ENCODE assay signal across 18 cellular contexts in genomic region chr14:105495101-105495989, GRCh38. TPM values are rescaled to one million over a fixed set of nuclear protein-coding genes. Genes with fewer than 3 reads are reported as not detected.
DNase-seq lines count a peak whose midpoint lies in the region; ATAC-seq and TF ChIP-seq lines count a peak whose summit lies in the region.
"Had no signal": no experiment of that assay in that cellular context is flagged by ENCODE, and none has a peak within 500 bp of the region (broad histone marks: within the 10 kb centered on the region; RNA-seq: fewer than 3 reads in every experiment).

No MANE protein-coding gene starts in this region.

- TF ChIP-seq CTCF in right lobe of liver (IDR thresholded peaks at IDR 0.05) (no peak), upper lobe of left lung (IDR thresholded peaks at IDR 0.05) (no peak)

- no peaks in the 10 kb centered on the region for H3K9me3 ChIP-seq in right lobe of liver
- no peaks in the 10 kb centered on the region for H3K9me3 ChIP-seq in upper lobe of left lung
- H3K9me3 ChIP-seq: HAP-1 had no signal

- peak; percentile 9 for DNase-seq in activated naive CD4-positive, alpha-beta T cell treated with anti-CD3 and anti-CD28 coated beads, Interleukin-2, amount 50 U/mL, for 16 hours
- no peak for DNase-seq in activated naive CD4-positive, alpha-beta T cell (lab: John Stamatoyannopoulos, UW)
- DNase-seq in cerebellum (ENCODE audit: low spot score) (peak; percentile 75), right lobe of liver (peak; percentile 75 to 96 (median 94)), upper lobe of left lung (peak; percentile 18 to 85), NCI-H2196 treated with DMSO at 0.1 percent for 48 hours (lab: John Stamatoyannopoulos, UW; ENCODE audit: unreplicated experiment) (no peak)
- DNase-seq in effector CD8-positive, alpha-beta T cell (lab: John Stamatoyannopoulos, UW) = no peak
- DNase-seq: activated CD4-positive, alpha-beta memory T cell treated with anti-CD3 and anti-CD28 coated beads, Interleukin-2, amount 10 ng/mL, durations not matched to agents 7 days and 5 days; DMS53; effector CD4-positive, alpha-beta T cell; NCI-H146; NCI-H2227 treated with DMSO at 0.1 percent for 48 hours; occipital lobe; RPMI8226 had no signal

- WGBS in right lobe of liver (ENCODE audit: insufficient coverage, low coverage, low lambda C conversion rate, missing lambda C conversion rate) = 40% methylated on average over 2 of the region's 18 CpGs
- 95 to 97% methylated on average over 6 to 16 of the region's 18 CpGs for WGBS in upper lobe of left lung, 2 donors

- peak; percentile 5 to 33 (median 24) for ATAC-seq in right lobe of liver
- ATAC-seq in upper lobe of left lung (ENCODE audit: low FRiP score in 2 of 2) = no peak
- ATAC-seq in GM19395 (IDR thresholded peaks at IDR 0.05; ENCODE audit: unreplicated experiment) = no peak
- ATAC-seq: activated T-cell treated with anti-CD3 and anti-CD28 coated beads, Interleukin-2, amount 50 U/mL, for 72 hours; stimulated activated effector memory CD8-positive, alpha-beta T cell treated with anti-CD3 and anti-CD28 coated beads, Interleukin-12 subunit alpha, Interleukin-12 subunit beta, amount 100 ng/mL, for 72 hours had no signal

- no peaks in the 10 kb centered on the region for H3K27me3 ChIP-seq in right lobe of liver
- no peaks in the 10 kb centered on the region for H3K27me3 ChIP-seq in upper lobe of left lung

- no peak for TF ChIP-seq EP300 in upper lobe of left lung (IDR thresholded peaks at IDR 0.05)

- H3K4me1 ChIP-seq in right lobe of liver = peaks cover 0 to 47% (median 23%) of the 10 kb centered on the region in 4 donors
- H3K4me1 ChIP-seq in upper lobe of left lung = peaks cover 6 to 11% (median 8%) of the 10 kb centered on the region in 4 donors
- H3K4me1 ChIP-seq: HAP-1 had no signal

- H3K27ac ChIP-seq in right lobe of liver = peak overlapping the region; percentile 47 to 97 (median 88)
- H3K27ac ChIP-seq in upper lobe of left lung = no peak overlapping the region

- peak overlapping the region in 2 of 3 donors; percentile 38 to 50 for H3K4me3 ChIP-seq in right lobe of liver
- no peak overlapping the region for H3K4me3 ChIP-seq in upper lobe of left lung
- H3K4me3 ChIP-seq: HAP-1 had no signal

- no peak for TF ChIP-seq POLR2A in right lobe of liver (IDR thresholded peaks at IDR 0.05)
- no peak for TF ChIP-seq POLR2A in upper lobe of left lung (IDR thresholded peaks at IDR 0.05)

- intact Hi-C loops in right lobe of liver (cut with DNase I) = no loop called here

- peaks cover 0 to 3% (median 0%) of the 10 kb centered on the region in 4 donors for H3K36me3 ChIP-seq in right lobe of liver
- peaks cover 0 to 14% (median 5%) of the 10 kb centered on the region in 4 donors for H3K36me3 ChIP-seq in upper lobe of left lung

RNA-seq across cellular contexts. Expression of gene TEDC1, which starts 4.3 kb away (rescaled TPM):
- total RNA-seq in cerebellum (6.8 TPM), right lobe of liver (1 to 10 TPM; 2.2 to 8.1 (median 3.9) TPM), upper lobe of left lung (10 to 100 TPM; 13.8 to 38.5 (median 17.4) TPM)

RNA-seq across cellular contexts. Expression of gene CRIP1, which starts 8.7 kb away (rescaled TPM):
- 0.73 TPM for total RNA-seq in cerebellum
- 1 to 10 TPM in 5 of 6 experiments, under 1 TPM in 1; 0.79 to 5.4 (median 2.7) TPM for total RNA-seq in right lobe of liver
- total RNA-seq in upper lobe of left lung = 100 to 1,000 TPM in 4 of 6 donors, 10 to 100 TPM in 2; 26.2 to 425 (median 200) TPM

RNA-seq across cellular contexts. Expression of gene CRIP2, which starts 20.7 kb away (rescaled TPM):
- total RNA-seq in cerebellum (49.7 TPM), right lobe of liver (10 to 100 TPM; 11.2 to 50.0 (median 27.5) TPM), upper lobe of left lung (100 to 1,000 TPM in 5 of 6 donors, 10 to 100 TPM in 1; 55.5 to 422 (median 190) TPM)

RNA-seq across cellular contexts. Expression of gene TMEM121, which starts 31.0 kb away (rescaled TPM):
- 12.5 TPM for total RNA-seq in cerebellum
- 1 to 10 TPM in 5 of 6 experiments, under 1 TPM in 1; 0.74 to 3.2 (median 2.2) TPM for total RNA-seq in right lobe of liver
- 1 to 10 TPM in 4 of 6 donors, under 1 TPM in 1, not detected in 1; 0.69 to 4.6 (median 3.8) TPM for total RNA-seq in upper lobe of left lung

Comparison
In these comparisons a context has a peak if more than half of its experiments do, and no peak if none do; other contexts are left out.
1. DNase-seq: peak in activated naive CD4-positive, alpha-beta T cell treated with anti-CD3 and anti-CD28 coated beads, Interleukin-2, amount 50 U/mL, for 16 hours (single experiment), cerebellum (single experiment), right lobe of liver (3 of 3) and upper lobe of left lung (2 of 2); none in activated naive CD4-positive, alpha-beta T cell (0 of 4), NCI-H2196 treated with DMSO at 0.1 percent for 48 hours (single experiment) and effector CD8-positive, alpha-beta T cell (single experiment).
2. ATAC-seq: peak in right lobe of liver (4 of 4); none in upper lobe of left lung (0 of 2) and GM19395 (single experiment).
3. H3K27ac ChIP-seq: peak in right lobe of liver (3 of 3); none in upper lobe of left lung (0 of 4).
4. H3K4me3 ChIP-seq: peak in right lobe of liver (2 of 3); none in upper lobe of left lung (0 of 4).
5. RNA of gene CRIP1, which starts 8.7 kb away (total RNA-seq): 26.2 to 425 TPM in upper lobe of left lung; 0.79 to 5.4 TPM in right lobe of liver and 0.73 TPM in cerebellum (single experiment); every median in the first group is over 4 times any median in the second.